8 cellular contexts compared by ENCODE assay signal in genomic region chr1:245079021-245079609, GRCh38.
DNase-seq lines count a peak whose midpoint lies in the region; ATAC-seq and TF ChIP-seq lines count a peak whose summit lies in the region.

No MANE protein-coding gene starts in this region.

- peak in 3 of 4 experiments; percentile 25 to 51 (median 34) for TF ChIP-seq CTCF in gastroesophageal sphincter (IDR thresholded peaks at IDR 0.05)

- no peak for TF ChIP-seq POLR2A in gastroesophageal sphincter (IDR thresholded peaks at IDR 0.05)

- POLR2A ChIA-PET in activated CD4-positive, alpha-beta T cell treated with anti-CD3 and anti-CD28 coated beads, Interleukin-2, amount 10 ng/mL, durations not matched to agents 7 days and 5 days (lab: Charles Lee) = no interaction called here

- no peaks in the 10 kb centered on the region for H3K9me3 Mint-ChIP-seq in activated T-helper 2 cell treated with anti-CD3 and anti-CD28 coated beads, Interferon-gamma antibody, Interleukin-2, Interleukin-4, amounts not matched to agents 10 μg/mL and 5 μg/mL and 100 μg/mL, durations not matched to agents 14 hours and 24 hours and 36 hours
- H3K9me3 Mint-ChIP-seq in activated CD4-positive, alpha-beta T cell treated with anti-CD3 and anti-CD28 coated beads, Interleukin-2, amount 10 ng/mL, durations not matched to agents 7 days and 5 days = no peaks in the 10 kb centered on the region

- H3K4me3 ChIP-seq in GM23248 (no peak overlapping the region), gastroesophageal sphincter (no peak overlapping the region)

- H3K4me1 Mint-ChIP-seq in activated T-helper 2 cell treated with anti-CD3 and anti-CD28 coated beads, Interferon-gamma antibody, Interleukin-2, Interleukin-4, amounts not matched to agents 10 μg/mL and 5 μg/mL and 100 μg/mL, durations not matched to agents 14 hours and 24 hours and 36 hours (ENCODE audit: low read depth) = peaks cover 2% of the 10 kb centered on the region
- H3K4me1 Mint-ChIP-seq in activated CD4-positive, alpha-beta T cell treated with anti-CD3 and anti-CD28 coated beads, Interleukin-2, amount 10 ng/mL, durations not matched to agents 7 days and 5 days = no peaks in the 10 kb centered on the region

- H3K36me3 ChIP-seq in GM23248 (ENCODE audit: low read depth) (no peaks in the 10 kb centered on the region), gastroesophageal sphincter (no peaks in the 10 kb centered on the region)

- no peaks in the 10 kb centered on the region for H3K36me3 Mint-ChIP-seq in activated T-helper 2 cell treated with anti-CD3 and anti-CD28 coated beads, Interferon-gamma antibody, Interleukin-2, Interleukin-4, amounts not matched to agents 10 μg/mL and 5 μg/mL and 100 μg/mL, durations not matched to agents 14 hours and 24 hours and 36 hours (ENCODE audit: low read depth)
- H3K36me3 Mint-ChIP-seq in activated CD4-positive, alpha-beta T cell treated with anti-CD3 and anti-CD28 coated beads, Interleukin-2, amount 10 ng/mL, durations not matched to agents 7 days and 5 days (ENCODE audit: low read depth) = no peaks in the 10 kb centered on the region

- in situ Hi-C loops in GM23248 (cut with MboI) = no loop called here

- no peaks in the 10 kb centered on the region for H3K79me2 ChIP-seq in GM23248 (ENCODE audit: insufficient read depth)

- H3K27me3 Mint-ChIP-seq in activated T-helper 2 cell treated with anti-CD3 and anti-CD28 coated beads, Interferon-gamma antibody, Interleukin-2, Interleukin-4, amounts not matched to agents 10 μg/mL and 5 μg/mL and 100 μg/mL, durations not matched to agents 14 hours and 24 hours and 36 hours (ENCODE audit: low read depth) = peaks cover 4% of the 10 kb centered on the region
- H3K27me3 Mint-ChIP-seq in activated CD4-positive, alpha-beta T cell treated with anti-CD3 and anti-CD28 coated beads, Interleukin-2, amount 10 ng/mL, durations not matched to agents 7 days and 5 days = no peaks in the 10 kb centered on the region

- H3K4me3 Mint-ChIP-seq in activated T-helper 2 cell treated with anti-CD3 and anti-CD28 coated beads, Interferon-gamma antibody, Interleukin-2, Interleukin-4, amounts not matched to agents 10 μg/mL and 5 μg/mL and 100 μg/mL, durations not matched to agents 14 hours and 24 hours and 36 hours (ENCODE audit: low read depth) = no peak overlapping the region
- H3K4me3 Mint-ChIP-seq in activated CD4-positive, alpha-beta T cell treated with anti-CD3 and anti-CD28 coated beads, Interleukin-2, amount 10 ng/mL, durations not matched to agents 7 days and 5 days = no peak overlapping the region

- no peak for TF ChIP-seq EP300 in gastroesophageal sphincter (IDR thresholded peaks at IDR 0.05)

- no peak overlapping the region for H3K27ac ChIP-seq in GM23248
- no peak overlapping the region for H3K27ac ChIP-seq in gastroesophageal sphincter

- H2AFZ ChIP-seq in GM23248 = no peak overlapping the region

- no peak overlapping the region for H3K9ac ChIP-seq in GM23248

- H3K27me3 ChIP-seq in GM23248 (replicated peaks; ENCODE audit: insufficient read depth) (no peaks in the 10 kb centered on the region), gastroesophageal sphincter (no peaks in the 10 kb centered on the region)

- peaks cover 5% of the 10 kb centered on the region; the same call in 1 of the 2 replicates for H3K4me1 ChIP-seq in GM23248 (ENCODE audit: insufficient read depth)
- H3K4me1 ChIP-seq in gastroesophageal sphincter = peaks cover 0 to 8% (median 0%) of the 10 kb centered on the region in 3 donors

- ATAC-seq in gastroesophageal sphincter = no peak

- CTCF ChIA-PET in activated CD4-positive, alpha-beta T cell treated with anti-CD3 and anti-CD28 coated beads, Interleukin-2, amount 10 ng/mL, durations not matched to agents 7 days and 5 days (lab: Charles Lee) = interaction anchor here (1.8 kb wide), 1 partner anchor 14 kb away, joined by 4 read pairs; no protein-coding TSS in a partner anchor

- 65 to 66% methylated on average over 9 of the region's 9 CpGs for WGBS in GM23248 (ENCODE audit: low coverage in 1 of 2, low lambda C conversion rate in 2 of 2, missing lambda C conversion rate in 2 of 2), 2 experiments
- WGBS in gastroesophageal sphincter (ENCODE audit: low coverage in 1 of 2), 2 donors = 77 to 83% methylated on average over 5 to 9 of the region's 9 CpGs

- peak; percentile 46 to 59 for DNase-seq in AML-193 (lab: John Stamatoyannopoulos, UW)
- peak; percentile 75 for DNase-seq in GM23248
- DNase-seq in SK-N-DZ (ENCODE audit: low spot score) = peak; percentile 36
- DNase-seq in NCI-H128 (lab: John Stamatoyannopoulos, UW; ENCODE audit: unreplicated experiment) = no peak
- DNase-seq in activated T-helper 2 cell treated with anti-CD3 and anti-CD28 coated beads, Interferon-gamma antibody, Interleukin-2, Interleukin-4, amounts not matched to agents 10 μg/mL and 5 μg/mL and 100 μg/mL, durations not matched to agents 14 hours and 24 hours and 36 hours (ENCODE audit: low spot score) = no peak
- no peak for DNase-seq in activated gamma-delta T cell (lab: John Stamatoyannopoulos, UW)
- DNase-seq in activated CD4-positive, alpha-beta T cell treated with anti-CD3 and anti-CD28 coated beads, Interleukin-2, amount 10 ng/mL, durations not matched to agents 7 days and 5 days = no peak

- H3K27ac Mint-ChIP-seq in activated T-helper 2 cell treated with anti-CD3 and anti-CD28 coated beads, Interferon-gamma antibody, Interleukin-2, Interleukin-4, amounts not matched to agents 10 μg/mL and 5 μg/mL and 100 μg/mL, durations not matched to agents 14 hours and 24 hours and 36 hours = no peak overlapping the region
- no peak overlapping the region for H3K27ac Mint-ChIP-seq in activated CD4-positive, alpha-beta T cell treated with anti-CD3 and anti-CD28 coated beads, Interleukin-2, amount 10 ng/mL, durations not matched to agents 7 days and 5 days

- H3F3A ChIP-seq in GM23248 (ENCODE audit: insufficient read depth) = peaks cover 10% of the 10 kb centered on the region

- intact Hi-C loops in activated T-helper 2 cell treated with anti-CD3 and anti-CD28 coated beads, Interferon-gamma antibody, Interleukin-2, Interleukin-4, amounts not matched to agents 10 μg/mL and 5 μg/mL and 100 μg/mL, durations not matched to agents 14 hours and 24 hours and 36 hours (cut with micrococcal nuclease) = loop anchor here (10.0 kb wide), 1 partner anchor 926 kb away; no protein-coding TSS in a partner anchor

- no peak overlapping the region for H3K4me2 ChIP-seq in GM23248 (ENCODE audit: unreplicated experiment)

- H3K9me2 ChIP-seq in GM23248 (ENCODE audit: insufficient read depth) = no peaks in the 10 kb centered on the region

- H4K20me1 ChIP-seq in GM23248 (ENCODE audit: insufficient read depth) = no peaks in the 10 kb centered on the region

- H3K9me3 ChIP-seq in GM23248 (ENCODE audit: low read depth) = no peaks in the 10 kb centered on the region
- no peaks in the 10 kb centered on the region for H3K9me3 ChIP-seq in gastroesophageal sphincter

Comparison
In these comparisons a context has a peak if more than half of its experiments do, and no peak if none do; other contexts are left out.
1. DNase-seq: peak in AML-193 (2 of 2), GM23248 (single experiment) and SK-N-DZ (single experiment); none in NCI-H128 (single experiment), activated T-helper 2 cell treated with anti-CD3 and anti-CD28 coated beads, Interferon-gamma antibody, Interleukin-2, Interleukin-4, amounts not matched to agents 10 μg/mL and 5 μg/mL and 100 μg/mL, durations not matched to agents 14 hours and 24 hours and 36 hours (single experiment), activated gamma-delta T cell (single experiment) and activated CD4-positive, alpha-beta T cell treated with anti-CD3 and anti-CD28 coated beads, Interleukin-2, amount 10 ng/mL, durations not matched to agents 7 days and 5 days (single experiment).